8 cellular contexts compared by ENCODE assay signal in the genomic region with DNA sequence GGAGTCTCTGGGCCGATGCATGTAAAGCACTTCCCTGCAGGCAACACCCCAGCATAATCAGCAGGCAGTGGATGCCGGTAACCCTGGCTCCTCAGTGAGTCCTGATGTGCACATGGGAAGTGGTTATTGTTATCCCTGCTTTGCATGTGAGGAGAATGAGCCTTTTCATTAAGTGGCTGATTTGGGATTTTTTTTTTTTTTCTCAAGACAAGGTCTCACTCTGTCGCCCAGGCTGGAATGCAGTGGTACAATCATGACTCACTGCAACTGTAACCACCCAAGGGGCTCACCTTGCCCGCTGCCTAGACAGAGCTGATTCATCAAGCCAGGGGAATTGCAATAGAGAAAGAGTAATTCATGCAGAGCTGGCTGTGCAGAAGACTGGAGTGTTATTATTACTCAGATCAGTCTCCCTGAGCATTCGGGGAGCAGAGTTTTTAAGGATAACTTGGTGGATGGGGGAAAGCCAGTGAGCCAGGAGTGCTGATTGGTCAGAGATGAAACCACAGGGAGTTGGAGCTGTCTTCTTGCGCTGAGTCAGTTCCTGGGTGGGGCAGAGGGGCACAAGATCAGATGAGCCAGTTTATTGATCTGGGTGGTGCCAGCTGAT.
DNase-seq lines count a peak whose midpoint lies in the region; ATAC-seq and TF ChIP-seq lines count a peak whose summit lies in the region.
"Had no signal": no experiment of that assay in that cellular context is flagged by ENCODE, and none has a peak within 500 bp of the region (broad histone marks: within the 10 kb centered on the region; RNA-seq: fewer than 3 reads in every experiment).

No MANE protein-coding gene starts in this region.

- ATAC-seq in Right ventricle myocardium superior (ENCODE audit: poor library complexity): no peak

- intact Hi-C loops in Right ventricle myocardium superior (cut with DNase I): no loop called here

- H3K36me3 ChIP-seq in H7 (replicated peaks; ENCODE audit: control insufficient read depth, insufficient read depth, low read length) (no peaks in the 10 kb centered on the region), skeletal muscle satellite cell (ENCODE audit: insufficient read depth, low read length) (no peaks in the 10 kb centered on the region)

- H3K4me3 ChIP-seq in H7 (ENCODE audit: insufficient read depth, low read depth, low read length): no peak overlapping the region
- no peak overlapping the region for H3K4me3 ChIP-seq in epithelial cell of proximal tubule (ENCODE audit: low read depth, low read length)
- no peak overlapping the region for H3K4me3 ChIP-seq in skeletal muscle satellite cell (ENCODE audit: low read length)

- peak overlapping the region; percentile 50 for H3K4me2 ChIP-seq in skeletal muscle satellite cell (ENCODE audit: low read length)

- peaks cover 29% of the 10 kb centered on the region for H3K4me1 ChIP-seq in skeletal muscle satellite cell (ENCODE audit: control insufficient read depth, insufficient read depth, low read length)

- DNase-seq in H7 (peak; percentile 22), RPMI7951 (ENCODE audit: low read depth) (peak; percentile 92), epithelial cell of proximal tubule (ENCODE audit: low read depth) (peak; percentile 81), Right ventricle myocardium superior (no peak)
- no peak for DNase-seq in stimulated activated CD4-positive, alpha-beta T cell treated with anti-CD3 and anti-CD28 coated beads, Interleukin-4, amount 100 ng/mL, for 24 hours
- no peak for DNase-seq in stimulated activated CD4-positive, alpha-beta T cell treated with anti-CD3 and anti-CD28 coated beads, Interleukin-4, amount 100 ng/mL, for 1 hour
- DNase-seq: stimulated activated CD4-positive, alpha-beta T cell treated with anti-CD3 and anti-CD28 coated beads, Interleukin-2, amount 100 ng/mL, for 24 hours had no signal

- H3K9me3 ChIP-seq in skeletal muscle satellite cell (replicated peaks; ENCODE audit: low read length): no peaks in the 10 kb centered on the region

- H3K9ac ChIP-seq in skeletal muscle satellite cell (ENCODE audit: low read depth, low read length): no peak overlapping the region

- TF ChIP-seq CTCF in epithelial cell of proximal tubule (conservative IDR thresholded peaks at IDR 0.05; ENCODE audit: low read depth, low read length): no peak

- H3K27me3 ChIP-seq in H7 (ENCODE audit: control insufficient read depth, insufficient read depth, low read length): no peaks in the 10 kb centered on the region
- H3K27me3 ChIP-seq in skeletal muscle satellite cell (ENCODE audit: control insufficient read depth, insufficient read depth, low read length): no peaks in the 10 kb centered on the region

Comparison
In these comparisons a context has a peak if more than half of its experiments do, and no peak if none do; other contexts are left out.
1. DNase-seq: peak in H7 (single experiment), RPMI7951 (single experiment) and epithelial cell of proximal tubule (single experiment); none in stimulated activated CD4-positive, alpha-beta T cell treated with anti-CD3 and anti-CD28 coated beads, Interleukin-4, amount 100 ng/mL, for 24 hours (single experiment), Right ventricle myocardium superior (single experiment) and stimulated activated CD4-positive, alpha-beta T cell treated with anti-CD3 and anti-CD28 coated beads, Interleukin-4, amount 100 ng/mL, for 1 hour (single experiment).